ENCODE assay signal across 29 cellular contexts in the genomic region with DNA sequence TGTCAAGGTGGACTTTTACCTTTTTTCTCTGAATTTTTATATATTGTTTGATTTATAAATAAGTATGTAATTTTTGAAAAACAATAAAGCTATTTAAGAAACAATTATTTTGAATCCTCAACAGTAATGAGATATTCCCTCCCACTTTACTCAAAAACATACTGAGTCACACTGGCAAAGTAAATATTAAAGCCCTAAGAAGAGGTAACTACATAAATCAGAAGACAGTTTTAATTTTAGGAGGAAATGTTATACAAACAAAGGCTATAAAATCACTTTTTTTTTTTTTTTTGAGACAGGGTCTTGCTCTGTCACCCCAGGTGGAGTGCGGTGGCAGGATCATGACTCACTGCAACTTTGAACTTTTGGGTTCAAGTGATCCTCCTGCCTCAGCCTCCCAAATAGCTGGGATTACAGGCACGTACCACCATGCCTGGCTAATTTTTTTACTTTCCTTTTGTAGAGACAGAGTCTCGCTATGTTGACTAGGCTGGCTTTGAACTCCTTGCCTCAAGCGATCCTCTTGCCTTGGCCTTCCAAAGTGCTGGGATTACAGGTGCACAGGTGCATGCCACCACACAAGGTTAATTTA.
"Had no signal": no experiment of that assay in that cellular context is flagged by ENCODE, and none has a peak within 500 bp of the region (broad histone marks: within the 10 kb centered on the region; RNA-seq: fewer than 3 reads in every experiment).

No MANE protein-coding gene starts in this region.

- H3K4me1 ChIP-seq: heart right ventricle, prostate gland, right atrium auricular region, sigmoid colon, testis, tibial artery had no signal

- H3K27me3 ChIP-seq: esophagus squamous epithelium, heart right ventricle, right atrium auricular region, sigmoid colon, stomach, testis, tibial artery had no signal

- H3K36me3 ChIP-seq: esophagus squamous epithelium, heart right ventricle, lower lobe of right lung, prostate gland, right atrium auricular region, sigmoid colon, stomach, tibial artery had no signal

- DNase-seq: dermis blood vessel endothelial cell; effector memory CD8-positive, alpha-beta T cell; erythroblast; esophagus squamous epithelium; foreskin melanocyte; glutamatergic neuron; heart right ventricle; hippocampal formation; islet precursor cell; kidney glomerular epithelial cell; left colon; left ventricle myocardium superior; lower lobe of right lung; naive thymus-derived CD8-positive, alpha-beta T cell; nephron progenitor cell; nucleus accumbens; sigmoid colon; stimulated activated CD4-positive, alpha-beta T cell treated with anti-CD3 and anti-CD28 coated beads, Interleukin-2, amount 100 ng/mL, for 24 hours; stimulated activated CD4-positive, alpha-beta T cell treated with anti-CD3 and anti-CD28 coated beads, Interleukin-4, amount 100 ng/mL, for 24 hours; stimulated activated naive CD4-positive, alpha-beta T cell treated with Interleukin-2 at 50 U/mL for 16 hours; stomach; testis; tibial artery had no signal

- H3K9me3 ChIP-seq: esophagus squamous epithelium, lower lobe of right lung, prostate gland, right atrium auricular region, sigmoid colon, stomach, testis, tibial artery had no signal

- H3K27ac ChIP-seq: coronary artery, esophagus squamous epithelium, heart right ventricle, lower lobe of right lung, prostate gland, right atrium auricular region, sigmoid colon, stomach, testis, tibial artery had no signal

- H3K4me3 ChIP-seq: coronary artery, esophagus squamous epithelium, heart right ventricle, lower lobe of right lung, prostate gland, right atrium auricular region, sigmoid colon, stomach, testis, tibial artery had no signal

- ATAC-seq: effector memory CD8-positive, alpha-beta T cell; heart right ventricle; left colon; left ventricle myocardium superior; lower lobe of right lung; naive thymus-derived CD8-positive, alpha-beta T cell; stimulated activated effector memory CD8-positive, alpha-beta T cell treated with anti-CD3 and anti-CD28 coated beads, Interleukin-12 subunit alpha, Interleukin-12 subunit beta, amount 100 ng/mL, for 72 hours had no signal

- FAIRE-seq: endometrium, urothelium cell line had no signal
